ENCODE assay signal across 23 cellular contexts in genomic region chr5:82285206-82285605, GRCh38.
"Had no signal": no experiment of that assay in that cellular context is flagged by ENCODE, and none has a peak within 500 bp of the region (broad histone marks: within the 10 kb centered on the region; RNA-seq: fewer than 3 reads in every experiment).

No MANE protein-coding gene starts in this region.

- H3K27ac ChIP-seq: gastrocnemius medialis, lower lobe of right lung, neural progenitor cell, parathyroid adenoma, right lobe of liver, thoracic aorta, tibial nerve, upper lobe of left lung had no signal

- H3K27me3 ChIP-seq: dorsolateral prefrontal cortex, gastrocnemius medialis, neural progenitor cell, right lobe of liver, tibial nerve, upper lobe of left lung had no signal

- DNase-seq: dorsolateral prefrontal cortex; effector CD4-positive, alpha-beta T cell; foreskin fibroblast; gastrocnemius medialis; head of caudate nucleus; left ventricle myocardium superior; lower lobe of right lung; mucosa of descending colon; naive B cell; right lobe of liver; small intestine; stimulated activated CD4-positive, alpha-beta T cell treated with anti-CD3 and anti-CD28 coated beads, Interleukin-15, amount 100 ng/mL, for 24 hours; stimulated activated CD4-positive, alpha-beta T cell treated with anti-CD3 and anti-CD28 coated beads, Interleukin-2, amount 100 ng/mL, for 48 hours; stimulated activated naive B cell treated with anti-CD40 and anti-IgM and Interleukin-4, amounts not matched to agents 10 μg/mL and 1 μg/mL and 100 μg/mL, for 72 hours; upper lobe of left lung had no signal

- FAIRE-seq: keratinocyte, small intestine, urothelium cell line had no signal

- H3K4me1 ChIP-seq: lower lobe of right lung, parathyroid adenoma, right lobe of liver, upper lobe of left lung had no signal

- H3K9me3 ChIP-seq: gastrocnemius medialis, lower lobe of right lung, mucosa of descending colon, right lobe of liver, thoracic aorta, tibial nerve, upper lobe of left lung had no signal

- ATAC-seq: esophagus mucosa; gastrocnemius medialis; left ventricle myocardium superior; lower lobe of right lung; mucosa of descending colon; natural killer cell treated with Interleukin-12 subunit alpha and Interleukin-12 subunit beta and Interleukin-15 and Interleukin-18, amount 100 ng/mL, for 72 hours; right lobe of liver; stimulated activated naive B cell treated with anti-CD40 and anti-IgM and Interleukin-4, amounts not matched to agents 10 μg/mL and 1 μg/mL and 100 μg/mL, for 72 hours had no signal

- H3K9ac ChIP-seq: neural progenitor cell, parathyroid adenoma had no signal

- H3K4me2 ChIP-seq: neural progenitor cell had no signal

- H2AFZ ChIP-seq: neural progenitor cell, parathyroid adenoma had no signal

- H3K36me3 ChIP-seq: gastrocnemius medialis, lower lobe of right lung, neural progenitor cell, right lobe of liver, thoracic aorta, tibial nerve, upper lobe of left lung had no signal

- H3K4me3 ChIP-seq: dorsolateral prefrontal cortex, gastrocnemius medialis, lower lobe of right lung, mucosa of descending colon, neural progenitor cell, right lobe of liver, thoracic aorta, tibial nerve, upper lobe of left lung had no signal
